In genomic region chr9:120394058-120394669, GRCh38 we compare ENCODE assay signal across 8 cellular contexts.
DNase-seq lines count a peak whose midpoint lies in the region; ATAC-seq and TF ChIP-seq lines count a peak whose summit lies in the region.

No MANE protein-coding gene starts in this region.

- CTCF ChIA-PET in T-cell (lab: Charles Lee): no interaction called here

- H3K4me1 Mint-ChIP-seq in T-cell: peaks cover 30 to 39% (median 38%) of the 10 kb centered on the region in 3 donors
- H3K4me1 Mint-ChIP-seq in endothelial cell (ENCODE audit: unreplicated experiment): peaks cover 13% of the 10 kb centered on the region

- POLR2A ChIA-PET in T-cell (lab: Charles Lee): no interaction called here

- H3K27ac Mint-ChIP-seq in T-cell: peak overlapping the region; percentile 78 to 83
- peak overlapping the region; percentile 78 for H3K27ac Mint-ChIP-seq in endothelial cell (ENCODE audit: unreplicated experiment)

- no peaks in the 10 kb centered on the region for H3K27me3 Mint-ChIP-seq in T-cell
- peaks cover 3% of the 10 kb centered on the region for H3K27me3 Mint-ChIP-seq in endothelial cell (ENCODE audit: unreplicated experiment)

- ATAC-seq in T-cell (replicated peaks in 1 of 4) (peak in 3 of 4 experiments; percentile 54 to 76 (median 66)), HG03175 (IDR thresholded peaks at IDR 0.05; ENCODE audit: unreplicated experiment) (no peak)

- H3K9me3 Mint-ChIP-seq in T-cell: no peaks in the 10 kb centered on the region
- no peaks in the 10 kb centered on the region for H3K9me3 Mint-ChIP-seq in endothelial cell (ENCODE audit: unreplicated experiment)

- TF ChIP-seq CTCF in endothelial cell (IDR thresholded peaks at IDR 0.05; ENCODE audit: unreplicated experiment): no peak

- peak overlapping the region in 2 of 3 donors; percentile 4 to 27 for H3K4me3 Mint-ChIP-seq in T-cell
- H3K4me3 Mint-ChIP-seq in endothelial cell (ENCODE audit: unreplicated experiment): no peak overlapping the region

- H3K36me3 Mint-ChIP-seq in T-cell (peaks cover 64% of the 10 kb centered on the region), endothelial cell (ENCODE audit: low read depth, unreplicated experiment) (peaks cover 22% of the 10 kb centered on the region)

- DNase-seq in H4 (ENCODE audit: low spot score): peak; percentile 84
- peak in 4 of 34 experiments; percentile 1 to 25 (median 6) for DNase-seq in T-cell
- no peak for DNase-seq in endothelial cell (ENCODE audit: low spot score)
- peak; percentile 59 for DNase-seq in stimulated activated CD4-positive, alpha-beta T cell treated with anti-CD3 and anti-CD28 coated beads, Interleukin-1b, Interleukin-23, amount 100 ng/mL, for 48 hours
- DNase-seq in OCI-M2 (lab: John Stamatoyannopoulos, UW; ENCODE audit: unreplicated experiment): no peak
- no peak for DNase-seq in NAMALWA (ENCODE audit: low spot score)
- no peak for DNase-seq in NOMO-1 (lab: John Stamatoyannopoulos, UW; ENCODE audit: unreplicated experiment in 2 of 2)

Comparison
In these comparisons a context has a peak if more than half of its experiments do, and no peak if none do; other contexts are left out.
1. DNase-seq: peak in H4 (single experiment) and stimulated activated CD4-positive, alpha-beta T cell treated with anti-CD3 and anti-CD28 coated beads, Interleukin-1b, Interleukin-23, amount 100 ng/mL, for 48 hours (single experiment); none in endothelial cell (single experiment), OCI-M2 (single experiment), NAMALWA (single experiment) and NOMO-1 (0 of 2).